Comparison of ENCODE assay signal across 25 cellular contexts in genomic region chr3:55616803-55617202, GRCh38.
DNase-seq lines count a peak whose midpoint lies in the region; ATAC-seq and TF ChIP-seq lines count a peak whose summit lies in the region.
"Had no signal": no experiment of that assay in that cellular context is flagged by ENCODE, and none has a peak within 500 bp of the region (broad histone marks: within the 10 kb centered on the region; RNA-seq: fewer than 3 reads in every experiment).

No MANE protein-coding gene starts in this region.

- peak overlapping the region; percentile 7; the same call in 1 of the 2 replicates for H3K4me3 ChIP-seq in HUES6 (ENCODE audit: low read depth, low read length)
- H3K4me3 ChIP-seq in aorta (ENCODE audit: low read length in 2 of 2), result no peak overlapping the region
- H3K4me3 ChIP-seq: GM12878, PC-9, SJCRH30 had no signal

- H3K9me3 Mint-ChIP-seq in dendritic cell treated with granulocyte-macrophage colony-stimulating factor and Interleukin-4, amounts not matched to agents 40 ng/mL and 50 ng/mL, for 4 days, result no peaks in the 10 kb centered on the region
- H3K9me3 Mint-ChIP-seq in nephron progenitor cell, result no peaks in the 10 kb centered on the region
- H3K9me3 Mint-ChIP-seq in activated CD4-positive, alpha-beta T cell treated with anti-CD3 and anti-CD28 coated beads for 36 hours (ENCODE audit: low read depth), result no peaks in the 10 kb centered on the region
- H3K9me3 Mint-ChIP-seq: CD4-positive, alpha-beta T cell had no signal

- peaks cover 72% of the 10 kb centered on the region for H3K4me1 Mint-ChIP-seq in dendritic cell treated with granulocyte-macrophage colony-stimulating factor and Interleukin-4, amounts not matched to agents 40 ng/mL and 50 ng/mL, for 4 days (ENCODE audit: low read depth)
- peaks cover 89% of the 10 kb centered on the region for H3K4me1 Mint-ChIP-seq in nephron progenitor cell
- peaks cover 3% of the 10 kb centered on the region for H3K4me1 Mint-ChIP-seq in activated CD4-positive, alpha-beta T cell treated with anti-CD3 and anti-CD28 coated beads for 36 hours

- intact Hi-C loops in dendritic cell treated with granulocyte-macrophage colony-stimulating factor and Interleukin-4, amounts not matched to agents 40 ng/mL and 50 ng/mL, for 4 days (cut with micrococcal nuclease), result no loop called here
- intact Hi-C loops in activated CD4-positive, alpha-beta T cell treated with anti-CD3 and anti-CD28 coated beads for 36 hours (cut with DNase I, micrococcal nuclease), result no loop called here
- intact Hi-C loops in aorta (cut with DNase I), result no loop called here

- H3K36me3 Mint-ChIP-seq in dendritic cell treated with granulocyte-macrophage colony-stimulating factor and Interleukin-4, amounts not matched to agents 40 ng/mL and 50 ng/mL, for 4 days (ENCODE audit: low read depth), result no peaks in the 10 kb centered on the region
- H3K36me3 Mint-ChIP-seq in nephron progenitor cell (ENCODE audit: low read depth), result no peaks in the 10 kb centered on the region
- no peaks in the 10 kb centered on the region for H3K36me3 Mint-ChIP-seq in activated CD4-positive, alpha-beta T cell treated with anti-CD3 and anti-CD28 coated beads for 36 hours (ENCODE audit: low read depth)

- H3K4me3 Mint-ChIP-seq in dendritic cell treated with granulocyte-macrophage colony-stimulating factor and Interleukin-4, amounts not matched to agents 40 ng/mL and 50 ng/mL, for 4 days, result no peak overlapping the region
- H3K4me3 Mint-ChIP-seq in nephron progenitor cell, result peak overlapping the region; percentile 40
- no peak overlapping the region for H3K4me3 Mint-ChIP-seq in activated CD4-positive, alpha-beta T cell treated with anti-CD3 and anti-CD28 coated beads for 36 hours
- H3K4me3 Mint-ChIP-seq: CD4-positive, alpha-beta T cell had no signal

- H3K27me3 ChIP-seq in HUES6 (ENCODE audit: control insufficient read depth, insufficient read depth, low read length) (no peaks in the 10 kb centered on the region), aorta (ENCODE audit: control insufficient read depth in 1 of 2, insufficient read depth in 2 of 2, low read length in 1 of 2) (peaks cover 1 to 6% of the 10 kb centered on the region in 2 donors)
- H3K27me3 ChIP-seq: SJCRH30 had no signal

- H3K9me3 ChIP-seq in HUES6 (ENCODE audit: control insufficient read depth, insufficient read depth, low read depth, low read length) (no peaks in the 10 kb centered on the region), aorta (ENCODE audit: control insufficient read depth, low read length) (peaks cover 2% of the 10 kb centered on the region)
- H3K9me3 ChIP-seq: SJCRH30 had no signal

- TF ChIP-seq CTCF in C4-2B (conservative IDR thresholded peaks at IDR 0.05) (no peak), nephron progenitor cell (IDR thresholded peaks at IDR 0.05) (no peak)

- H3K4me1 ChIP-seq in HUES6 (ENCODE audit: control insufficient read depth, insufficient read depth, low read length) (peaks cover 81% of the 10 kb centered on the region), aorta (ENCODE audit: control insufficient read depth in 1 of 2, insufficient read depth in 2 of 2, low read length in 2 of 2) (no peaks in the 10 kb centered on the region)

- H3K27ac ChIP-seq in C4-2B, result peak overlapping the region; percentile 43
- H3K27ac ChIP-seq in HUES6 (ENCODE audit: low read depth, low read length), result peak overlapping the region; percentile 58; the same call in 1 of the 2 replicates
- no peak overlapping the region for H3K27ac ChIP-seq in aorta (ENCODE audit: low read depth in 1 of 2, low read length in 2 of 2)
- H3K27ac ChIP-seq: SJCRH30 had no signal

- H3K27ac Mint-ChIP-seq in dendritic cell treated with granulocyte-macrophage colony-stimulating factor and Interleukin-4, amounts not matched to agents 40 ng/mL and 50 ng/mL, for 4 days, result peak overlapping the region; percentile 84
- H3K27ac Mint-ChIP-seq in nephron progenitor cell, result peak overlapping the region; percentile 93
- no peak overlapping the region for H3K27ac Mint-ChIP-seq in activated CD4-positive, alpha-beta T cell treated with anti-CD3 and anti-CD28 coated beads for 36 hours
- H3K27ac Mint-ChIP-seq: CD4-positive, alpha-beta T cell had no signal

- POLR2A ChIA-PET in activated CD4-positive, alpha-beta T cell treated with anti-CD3 and anti-CD28 coated beads for 36 hours (lab: Charles Lee), result no interaction called here

- no peak for ATAC-seq in activated CD4-positive, alpha-beta T cell treated with anti-CD3 and anti-CD28 coated beads for 36 hours
- ATAC-seq in aorta (ENCODE audit: low FRiP score) (no peak), GM19397 (IDR thresholded peaks at IDR 0.05; ENCODE audit: unreplicated experiment) (no peak)
- ATAC-seq: GM12878, Right ventricle myocardium inferior, SK-N-SH treated with all-trans-retinoic acid at 6 μM for 48 hours had no signal

- DNase-seq in nephron progenitor cell (no peak), aorta (no peak)
- no peak for DNase-seq in activated CD4-positive, alpha-beta T cell treated with anti-CD3 and anti-CD28 coated beads for 36 hours
- DNase-seq: CD4-positive, alpha-beta T cell; DMS53; GDM1; GOT3; HCEC 1CT; Karpas-422; NCI-H1105; NCI-H1436 treated with DMSO at 0.1 percent for 48 hours; NCI-H187 treated with DMSO at 0.1 percent for 48 hours; NCI-H2171 treated with DMSO at 0.1 percent for 48 hours; NCI-H446; NCI-H524 treated with DMSO at 0.1 percent for 48 hours; NCI-H774; PC-9; SJCRH30 had no signal

- no peaks in the 10 kb centered on the region for H3K36me3 ChIP-seq in HUES6 (ENCODE audit: control insufficient read depth, insufficient read depth, low read length)
- H3K36me3 ChIP-seq in aorta (ENCODE audit: control insufficient read depth in 1 of 2, insufficient read depth in 2 of 2, low read length in 1 of 2), result no peaks in the 10 kb centered on the region
- H3K36me3 ChIP-seq: SJCRH30 had no signal

- no peaks in the 10 kb centered on the region for H3K27me3 Mint-ChIP-seq in dendritic cell treated with granulocyte-macrophage colony-stimulating factor and Interleukin-4, amounts not matched to agents 40 ng/mL and 50 ng/mL, for 4 days
- H3K27me3 Mint-ChIP-seq in nephron progenitor cell (ENCODE audit: low read depth, poor library complexity), result no peaks in the 10 kb centered on the region
- H3K27me3 Mint-ChIP-seq in activated CD4-positive, alpha-beta T cell treated with anti-CD3 and anti-CD28 coated beads for 36 hours, result peaks cover 5% of the 10 kb centered on the region

- H3K9ac ChIP-seq in HUES6 (ENCODE audit: low read length), result peak overlapping the region; percentile 69

- CTCF ChIA-PET in activated CD4-positive, alpha-beta T cell treated with anti-CD3 and anti-CD28 coated beads for 36 hours (lab: Charles Lee), result no interaction called here

- 77 to 79% methylated on average over 3 of the region's 3 CpGs for WGBS in aorta, 2 donors

Comparison
In these comparisons a context has a peak if more than half of its experiments do, and no peak if none do; other contexts are left out.
1. H3K27ac ChIP-seq: peak in C4-2B (single experiment) and HUES6 (single experiment); none in aorta (0 of 2).